Comparison of ENCODE assay signal across 8 cellular contexts in the genomic region with DNA sequence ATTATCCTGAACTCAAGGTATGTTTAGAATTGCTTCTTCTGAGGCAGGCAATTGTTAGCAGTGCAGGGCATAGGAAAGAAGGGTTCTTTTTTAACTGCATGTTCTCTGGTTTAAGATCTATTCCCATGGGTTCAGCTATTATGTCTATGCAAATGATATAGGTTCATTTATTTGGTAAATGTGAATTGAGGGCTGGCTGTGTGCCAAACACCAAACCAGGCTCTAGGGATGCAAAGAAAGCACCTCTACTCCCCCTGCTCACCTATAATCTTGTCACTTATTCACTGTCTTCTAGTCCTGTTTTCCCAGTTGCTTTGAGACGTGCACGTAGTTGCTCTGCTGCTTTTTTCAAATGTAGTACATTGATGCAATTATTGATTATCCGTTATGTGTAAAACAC. TPM values are rescaled to one million over a fixed set of nuclear protein-coding genes. Genes with fewer than 3 reads are reported as not detected.
DNase-seq lines count a peak whose midpoint lies in the region; ATAC-seq and TF ChIP-seq lines count a peak whose summit lies in the region.

No MANE protein-coding gene starts in this region.

- H3K27me3 ChIP-seq in transverse colon, result no peaks in the 10 kb centered on the region

- WGBS in transverse colon (ENCODE audit: low coverage in 1 of 2), 2 donors, result 75 to 78% methylated on average over 3 of the region's 3 CpGs

- H3K36me3 ChIP-seq in transverse colon, result no peaks in the 10 kb centered on the region

- H3K4me1 ChIP-seq in transverse colon, result peaks cover 0 to 24% (median 18%) of the 10 kb centered on the region in 4 donors

- in situ Hi-C loops in astrocyte of the cerebellum (cut with HindIII; ENCODE audit: low sequenced_read_pairs) (no loop called here), transverse colon (cut with MboI; ENCODE audit: low pct_ligation_motif_present in 1 of 4, low pct_unique_long_range_greater_than_20kb in 1 of 4, low sequenced_read_pairs in 3 of 4) (no loop called here)

- peak overlapping the region; percentile 95 for H3K4me3 ChIP-seq in astrocyte of the cerebellum (ENCODE audit: low read depth, low read length)
- peak overlapping the region in 3 of 4 donors; percentile 55 to 68 (median 67) for H3K4me3 ChIP-seq in transverse colon

- TF ChIP-seq CTCF in astrocyte of the cerebellum (IDR thresholded peaks at IDR 0.05; ENCODE audit: low read depth, low read length, missing control alignments) (no peak), transverse colon (IDR thresholded peaks at IDR 0.05) (no peak), omental fat pad (IDR thresholded peaks at IDR 0.05) (no peak)

- H3K27ac ChIP-seq in transverse colon, result peak overlapping the region; percentile 81 to 92 (median 90)

- no peak for TF ChIP-seq POLR2A in transverse colon (IDR thresholded peaks at IDR 0.05)

- DNase-seq in activated T-cell treated with anti-CD3 and anti-CD28 coated beads, Interleukin-2, amount 50 U/mL, for 4 hours, result no peak
- no peak for DNase-seq in activated T-cell treated with anti-CD3 and anti-CD28 coated beads, Interleukin-2, amount 50 U/mL, for 48 hours
- no peak for DNase-seq in astrocyte of the cerebellum (ENCODE audit: low read depth)
- no peak for DNase-seq in memory B cell (ENCODE audit: low spot score in 2 of 2)
- no peak for DNase-seq in transverse colon
- DNase-seq in omental fat pad (ENCODE audit: low spot score), result no peak

- peaks cover 49% of the 10 kb centered on the region for H3K4me1 Mint-ChIP-seq in activated T-cell treated with anti-CD3 and anti-CD28 coated beads, Interleukin-2, amount 50 U/mL, for 4 hours (ENCODE audit: low read depth)
- H3K4me1 Mint-ChIP-seq in memory B cell, result peaks cover 12% of the 10 kb centered on the region

- peak overlapping the region; percentile 93 for H3K4me3 Mint-ChIP-seq in activated T-cell treated with anti-CD3 and anti-CD28 coated beads, Interleukin-2, amount 50 U/mL, for 4 hours
- H3K4me3 Mint-ChIP-seq in memory B cell, result peak overlapping the region; percentile 91

- H3K9me3 Mint-ChIP-seq in activated T-cell treated with anti-CD3 and anti-CD28 coated beads, Interleukin-2, amount 50 U/mL, for 4 hours, result peaks cover 10% of the 10 kb centered on the region
- H3K9me3 Mint-ChIP-seq in memory B cell, result peaks cover 4% of the 10 kb centered on the region

- no peak for TF ChIP-seq EP300 in transverse colon (IDR thresholded peaks at IDR 0.05; ENCODE audit: low read depth)

- no peak for ATAC-seq in activated T-cell treated with anti-CD3 and anti-CD28 coated beads, Interleukin-2, amount 50 U/mL, for 4 hours
- no peak for ATAC-seq in memory B cell (ENCODE audit: low read depth)
- no peak for ATAC-seq in GM18520 (IDR thresholded peaks at IDR 0.05; ENCODE audit: unreplicated experiment)
- no peak for ATAC-seq in omental fat pad (ENCODE audit: low FRiP score)
- no peak for ATAC-seq in HG03571 (IDR thresholded peaks at IDR 0.05; ENCODE audit: unreplicated experiment)

- H3K27me3 Mint-ChIP-seq in activated T-cell treated with anti-CD3 and anti-CD28 coated beads, Interleukin-2, amount 50 U/mL, for 4 hours (ENCODE audit: low read depth), result no peaks in the 10 kb centered on the region
- H3K27me3 Mint-ChIP-seq in memory B cell, result no peaks in the 10 kb centered on the region

- peaks cover 0 to 12% of the 10 kb centered on the region in 2 donors for H3K9me3 ChIP-seq in transverse colon

- H3K36me3 Mint-ChIP-seq in activated T-cell treated with anti-CD3 and anti-CD28 coated beads, Interleukin-2, amount 50 U/mL, for 4 hours (ENCODE audit: insufficient read depth), result peaks cover 10% of the 10 kb centered on the region
- H3K36me3 Mint-ChIP-seq in memory B cell, result peaks cover 2% of the 10 kb centered on the region

- intact Hi-C loops in transverse colon (cut with DNase I; ENCODE audit: low total_unique reads), result no loop called here

- peak overlapping the region; percentile 67 for H3K27ac Mint-ChIP-seq in memory B cell

RNA-seq across cellular contexts. Expression of a gene that starts 0.7 kb away (rescaled TPM):
- 10 to 100 TPM in 1 of 3 donors, 1 to 10 TPM in 2; 8.4 to 10.1 (median 9.1) TPM for total RNA-seq in activated T-cell treated with anti-CD3 and anti-CD28 coated beads, Interleukin-2, amount 50 U/mL, for 4 hours
- total RNA-seq in transverse colon, result 10 to 100 TPM; 21.7 to 58.9 (median 27.1) TPM
- 10 to 100 TPM; 20.5 to 34.0 (median 25.6) TPM for total RNA-seq in omental fat pad
